ENCODE assay signal across 1 cellular context in the genomic region with DNA sequence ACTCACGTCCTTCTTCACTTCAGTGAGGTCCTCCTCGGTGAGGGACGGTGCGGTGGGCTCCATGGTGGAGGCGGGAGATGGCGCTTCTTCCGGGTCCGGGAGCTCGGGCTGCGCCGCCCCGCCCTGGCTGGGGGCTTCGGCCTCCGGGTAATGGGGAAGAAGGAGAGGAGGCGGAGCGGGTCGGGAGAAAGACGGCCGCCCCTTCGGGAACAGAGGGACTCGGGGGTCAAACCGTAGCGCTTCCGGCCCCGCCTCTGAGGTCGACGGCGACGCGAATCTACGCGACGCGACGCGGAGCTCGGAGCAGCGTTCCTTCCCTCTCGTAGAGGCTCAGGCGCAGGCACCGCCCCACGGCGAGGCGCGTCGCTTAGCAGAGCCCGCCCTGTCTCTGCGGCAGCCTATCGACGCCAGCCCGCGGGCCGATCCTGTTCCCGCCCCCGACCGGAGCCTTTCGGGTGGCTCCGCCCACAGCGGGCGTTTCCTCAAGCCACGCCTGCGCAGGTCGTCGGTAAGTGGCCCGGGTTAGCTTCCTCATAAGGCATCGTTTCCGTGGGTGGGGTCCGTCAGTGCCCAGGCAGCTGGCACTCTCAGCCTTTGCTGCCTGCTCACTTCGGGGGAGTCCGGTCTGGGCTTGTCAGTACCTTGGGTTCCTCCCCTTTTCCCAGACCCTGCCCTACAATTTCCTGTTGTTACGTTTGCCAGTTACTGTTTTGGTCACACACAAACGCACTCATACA.
A peak's percentile ranks its signal among the peaks of the same experiment; 100 is the strongest.
TF ChIP-seq lines count a peak whose summit lies in the region.

A gene (minus strand): TSS at position 343 of the 737 bp plus-strand sequence. CDS start 280 bp downstream, at position 63.

TF ChIP-seq in K562, 482 proteins besides CTCF, POLR2A, EP300 and RAD21 (continued from another document and continues in another):
- TF ChIP-seq ZNF134 (CRISPR knock-in tag; conservative IDR thresholded peaks at IDR 0.05) (no peak), HIVEP1 (CRISPR knock-in tag; IDR thresholded peaks at IDR 0.05) (no peak), HNRNPK (IDR thresholded peaks at IDR 0.05; ENCODE audit: low read depth, low read length, poor library complexity, severe bottlenecking) (no peak), ZNF584 (CRISPR knock-in tag; IDR thresholded peaks at IDR 0.05; ENCODE audit: low read depth) (no peak), ZNF133 (CRISPR knock-in tag; IDR thresholded peaks at IDR 0.05) (no peak), NUFIP1 (IDR thresholded peaks at IDR 0.05; ENCODE audit: partially characterized antibody) (no peak), YY1 (IDR thresholded peaks at IDR 0.05; ENCODE audit: borderline replicate concordance in 1 of 3, control insufficient read depth in 1 of 3, extremely low read depth in 1 of 3, insufficient read depth in 3 of 3, insufficient read length in 1 of 3, insufficient replicate concordance in 2 of 3, low read depth in 1 of 3, low read length in 2 of 3) (peak in 1 of 3 experiments; percentile 24), CREB1 (IDR thresholded peaks at IDR 0.05) (peak; percentile 99), CREB1 (CRISPR knock-in tag; IDR thresholded peaks at IDR 0.05) (peak; percentile 96), CHD1 (IDR thresholded peaks at IDR 0.05; ENCODE audit: low read length) (peak; percentile 8), ZEB2 (IDR thresholded peaks at IDR 0.05) (no peak), ARID2 (IDR thresholded peaks at IDR 0.05) (no peak), KAT2B (IDR thresholded peaks at IDR 0.05; ENCODE audit: low read depth, low read length) (no peak), ELF2 (CRISPR knock-in tag; IDR thresholded peaks at IDR 0.05) (peak; percentile 92), ZFPM2 (CRISPR knock-in tag; IDR thresholded peaks at IDR 0.05) (peak; percentile 74; the same call in 1 of the 2 replicates), ZNF274 (IDR thresholded peaks at IDR 0.05; ENCODE audit: borderline replicate concordance, low read depth, low read length) (no peak), CXXC5 (CRISPR knock-in tag; IDR thresholded peaks at IDR 0.05) (peak; percentile 96), SAFB (IDR thresholded peaks at IDR 0.05; ENCODE audit: borderline replicate concordance, low read depth, low read length) (no peak), MEF2A (IDR thresholded peaks at IDR 0.05; ENCODE audit: control insufficient read depth, low read depth, low read length) (no peak), CBFB (CRISPR knock-in tag; IDR thresholded peaks at IDR 0.05) (0 out of 2 replicates have a peak, but pooled peaks have one; percentile 35), NR2C1 (IDR thresholded peaks at IDR 0.05) (peak; percentile 94), NR2C1 (tag; IDR thresholded peaks at IDR 0.05) (peak; percentile 94), HNRNPUL1 (IDR thresholded peaks at IDR 0.05; ENCODE audit: low read length) (no peak), NCOA1 (IDR thresholded peaks at IDR 0.05; ENCODE audit: low read depth) (no peak), LCOR (CRISPR knock-in tag; IDR thresholded peaks at IDR 0.05) (peak; percentile 54; the same call in 1 of the 2 replicates), ZNF121 (CRISPR knock-in tag; conservative IDR thresholded peaks at IDR 0.05) (no peak), ZNF780A (CRISPR knock-in tag; IDR thresholded peaks at IDR 0.05) (no peak), SMAD1 (IDR thresholded peaks at IDR 0.05; ENCODE audit: low read depth, low read length, partially characterized antibody) (peak; percentile 67), ETV1 (tag; conservative IDR thresholded peaks at IDR 0.05; ENCODE audit: low read depth) (peak; percentile 76), TBL1XR1 (IDR thresholded peaks at IDR 0.05; ENCODE audit: low read length in 2 of 2) (no peak), KDM1A (IDR thresholded peaks at IDR 0.05) (no peak), CBFA2T3 (IDR thresholded peaks at IDR 0.05) (no peak), NFYB (IDR thresholded peaks at IDR 0.05; ENCODE audit: extremely low read depth, insufficient read length) (peak; percentile 19), PRMT5 (CRISPR knock-in tag; IDR thresholded peaks at IDR 0.05) (no peak), SREBF2 (CRISPR knock-in tag; IDR thresholded peaks at IDR 0.05) (no peak), MXI1 (IDR thresholded peaks at IDR 0.05; ENCODE audit: low read depth, low read length) (no peak), ZKSCAN1 (IDR thresholded peaks at IDR 0.05; ENCODE audit: low read depth, low read length) (0 out of 2 replicates have a peak, but pooled peaks have one; percentile 12), RBM17 (IDR thresholded peaks at IDR 0.05; ENCODE audit: borderline replicate concordance, low read depth, low read length) (no peak), ESRRB (CRISPR knock-in tag; IDR thresholded peaks at IDR 0.05; ENCODE audit: borderline replicate concordance) (no peak), ZNF146 (CRISPR knock-in tag; IDR thresholded peaks at IDR 0.05; ENCODE audit: unreplicated experiment) (no peak), GATA2 (CRISPR knock-in tag; IDR thresholded peaks at IDR 0.05) (no peak), TAF9B (IDR thresholded peaks at IDR 0.05; ENCODE audit: partially characterized antibody) (no peak), EP400 (IDR thresholded peaks at IDR 0.05) (peak; percentile 51), SUPT5H (IDR thresholded peaks at IDR 0.05) (peak; percentile 85), PTTG1 (tag; IDR thresholded peaks at IDR 0.05; ENCODE audit: low read depth) (no peak), PHTF2 (CRISPR knock-in tag; IDR thresholded peaks at IDR 0.05) (no peak), FOXA3 (CRISPR knock-in tag; conservative IDR thresholded peaks at IDR 0.05 in 1 of 2, IDR thresholded peaks at IDR 0.05 in 1 of 2) (no peak)
- TF ChIP-seq, protein P1, sequence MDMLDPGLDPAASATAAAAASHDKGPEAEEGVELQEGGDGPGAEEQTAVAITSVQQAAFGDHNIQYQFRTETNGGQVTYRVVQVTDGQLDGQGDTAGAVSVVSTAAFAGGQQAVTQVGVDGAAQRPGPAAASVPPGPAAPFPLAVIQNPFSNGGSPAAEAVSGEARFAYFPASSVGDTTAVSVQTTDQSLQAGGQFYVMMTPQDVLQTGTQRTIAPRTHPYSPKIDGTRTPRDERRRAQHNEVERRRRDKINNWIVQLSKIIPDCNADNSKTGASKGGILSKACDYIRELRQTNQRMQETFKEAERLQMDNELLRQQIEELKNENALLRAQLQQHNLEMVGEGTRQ (CRISPR knock-in tag; IDR thresholded peaks at IDR 0.05), result no peak
- TF ChIP-seq, protein P2, sequence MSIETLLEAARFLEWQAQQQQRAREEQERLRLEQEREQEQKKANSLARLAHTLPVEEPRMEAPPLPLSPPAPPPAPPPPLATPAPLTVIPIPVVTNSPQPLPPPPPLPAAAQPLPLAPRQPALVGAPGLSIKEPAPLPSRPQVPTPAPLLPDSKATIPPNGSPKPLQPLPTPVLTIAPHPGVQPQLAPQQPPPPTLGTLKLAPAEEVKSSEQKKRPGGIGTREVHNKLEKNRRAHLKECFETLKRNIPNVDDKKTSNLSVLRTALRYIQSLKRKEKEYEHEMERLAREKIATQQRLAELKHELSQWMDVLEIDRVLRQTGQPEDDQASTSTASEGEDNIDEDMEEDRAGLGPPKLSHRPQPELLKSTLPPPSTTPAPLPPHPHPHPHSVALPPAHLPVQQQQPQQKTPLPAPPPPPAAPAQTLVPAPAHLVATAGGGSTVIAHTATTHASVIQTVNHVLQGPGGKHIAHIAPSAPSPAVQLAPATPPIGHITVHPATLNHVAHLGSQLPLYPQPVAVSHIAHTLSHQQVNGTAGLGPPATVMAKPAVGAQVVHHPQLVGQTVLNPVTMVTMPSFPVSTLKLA (conservative IDR thresholded peaks at IDR 0.05), result peak in 1 of 2 experiments; percentile 71; a peak in 3 of 4 replicates
- TF ChIP-seq, protein P3, sequence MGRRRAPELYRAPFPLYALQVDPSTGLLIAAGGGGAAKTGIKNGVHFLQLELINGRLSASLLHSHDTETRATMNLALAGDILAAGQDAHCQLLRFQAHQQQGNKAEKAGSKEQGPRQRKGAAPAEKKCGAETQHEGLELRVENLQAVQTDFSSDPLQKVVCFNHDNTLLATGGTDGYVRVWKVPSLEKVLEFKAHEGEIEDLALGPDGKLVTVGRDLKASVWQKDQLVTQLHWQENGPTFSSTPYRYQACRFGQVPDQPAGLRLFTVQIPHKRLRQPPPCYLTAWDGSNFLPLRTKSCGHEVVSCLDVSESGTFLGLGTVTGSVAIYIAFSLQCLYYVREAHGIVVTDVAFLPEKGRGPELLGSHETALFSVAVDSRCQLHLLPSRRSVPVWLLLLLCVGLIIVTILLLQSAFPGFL (CRISPR knock-in tag; IDR thresholded peaks at IDR 0.05), result no peak
- TF ChIP-seq, protein P4, sequence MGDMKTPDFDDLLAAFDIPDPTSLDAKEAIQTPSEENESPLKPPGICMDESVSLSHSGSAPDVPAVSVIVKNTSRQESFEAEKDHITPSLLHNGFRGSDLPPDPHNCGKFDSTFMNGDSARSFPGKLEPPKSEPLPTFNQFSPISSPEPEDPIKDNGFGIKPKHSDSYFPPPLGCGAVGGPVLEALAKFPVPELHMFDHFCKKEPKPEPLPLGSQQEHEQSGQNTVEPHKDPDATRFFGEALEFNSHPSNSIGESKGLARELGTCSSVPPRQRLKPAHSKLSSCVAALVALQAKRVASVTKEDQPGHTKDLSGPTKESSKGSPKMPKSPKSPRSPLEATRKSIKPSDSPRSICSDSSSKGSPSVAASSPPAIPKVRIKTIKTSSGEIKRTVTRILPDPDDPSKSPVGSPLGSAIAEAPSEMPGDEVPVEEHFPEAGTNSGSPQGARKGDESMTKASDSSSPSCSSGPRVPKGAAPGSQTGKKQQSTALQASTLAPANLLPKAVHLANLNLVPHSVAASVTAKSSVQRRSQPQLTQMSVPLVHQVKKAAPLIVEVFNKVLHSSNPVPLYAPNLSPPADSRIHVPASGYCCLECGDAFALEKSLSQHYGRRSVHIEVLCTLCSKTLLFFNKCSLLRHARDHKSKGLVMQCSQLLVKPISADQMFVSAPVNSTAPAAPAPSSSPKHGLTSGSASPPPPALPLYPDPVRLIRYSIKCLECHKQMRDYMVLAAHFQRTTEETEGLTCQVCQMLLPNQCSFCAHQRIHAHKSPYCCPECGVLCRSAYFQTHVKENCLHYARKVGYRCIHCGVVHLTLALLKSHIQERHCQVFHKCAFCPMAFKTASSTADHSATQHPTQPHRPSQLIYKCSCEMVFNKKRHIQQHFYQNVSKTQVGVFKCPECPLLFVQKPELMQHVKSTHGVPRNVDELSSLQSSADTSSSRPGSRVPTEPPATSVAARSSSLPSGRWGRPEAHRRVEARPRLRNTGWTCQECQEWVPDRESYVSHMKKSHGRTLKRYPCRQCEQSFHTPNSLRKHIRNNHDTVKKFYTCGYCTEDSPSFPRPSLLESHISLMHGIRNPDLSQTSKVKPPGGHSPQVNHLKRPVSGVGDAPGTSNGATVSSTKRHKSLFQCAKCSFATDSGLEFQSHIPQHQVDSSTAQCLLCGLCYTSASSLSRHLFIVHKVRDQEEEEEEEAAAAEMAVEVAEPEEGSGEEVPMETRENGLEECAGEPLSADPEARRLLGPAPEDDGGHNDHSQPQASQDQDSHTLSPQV (IDR thresholded peaks at IDR 0.05), result no peak
- TF ChIP-seq, protein P5, sequence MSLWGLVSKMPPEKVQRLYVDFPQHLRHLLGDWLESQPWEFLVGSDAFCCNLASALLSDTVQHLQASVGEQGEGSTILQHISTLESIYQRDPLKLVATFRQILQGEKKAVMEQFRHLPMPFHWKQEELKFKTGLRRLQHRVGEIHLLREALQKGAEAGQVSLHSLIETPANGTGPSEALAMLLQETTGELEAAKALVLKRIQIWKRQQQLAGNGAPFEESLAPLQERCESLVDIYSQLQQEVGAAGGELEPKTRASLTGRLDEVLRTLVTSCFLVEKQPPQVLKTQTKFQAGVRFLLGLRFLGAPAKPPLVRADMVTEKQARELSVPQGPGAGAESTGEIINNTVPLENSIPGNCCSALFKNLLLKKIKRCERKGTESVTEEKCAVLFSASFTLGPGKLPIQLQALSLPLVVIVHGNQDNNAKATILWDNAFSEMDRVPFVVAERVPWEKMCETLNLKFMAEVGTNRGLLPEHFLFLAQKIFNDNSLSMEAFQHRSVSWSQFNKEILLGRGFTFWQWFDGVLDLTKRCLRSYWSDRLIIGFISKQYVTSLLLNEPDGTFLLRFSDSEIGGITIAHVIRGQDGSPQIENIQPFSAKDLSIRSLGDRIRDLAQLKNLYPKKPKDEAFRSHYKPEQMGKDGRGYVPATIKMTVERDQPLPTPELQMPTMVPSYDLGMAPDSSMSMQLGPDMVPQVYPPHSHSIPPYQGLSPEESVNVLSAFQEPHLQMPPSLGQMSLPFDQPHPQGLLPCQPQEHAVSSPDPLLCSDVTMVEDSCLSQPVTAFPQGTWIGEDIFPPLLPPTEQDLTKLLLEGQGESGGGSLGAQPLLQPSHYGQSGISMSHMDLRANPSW (CRISPR knock-in tag; IDR thresholded peaks at IDR 0.05), result 0 out of 2 replicates have a peak, but pooled peaks have one; percentile 53
- TF ChIP-seq, protein P6, sequence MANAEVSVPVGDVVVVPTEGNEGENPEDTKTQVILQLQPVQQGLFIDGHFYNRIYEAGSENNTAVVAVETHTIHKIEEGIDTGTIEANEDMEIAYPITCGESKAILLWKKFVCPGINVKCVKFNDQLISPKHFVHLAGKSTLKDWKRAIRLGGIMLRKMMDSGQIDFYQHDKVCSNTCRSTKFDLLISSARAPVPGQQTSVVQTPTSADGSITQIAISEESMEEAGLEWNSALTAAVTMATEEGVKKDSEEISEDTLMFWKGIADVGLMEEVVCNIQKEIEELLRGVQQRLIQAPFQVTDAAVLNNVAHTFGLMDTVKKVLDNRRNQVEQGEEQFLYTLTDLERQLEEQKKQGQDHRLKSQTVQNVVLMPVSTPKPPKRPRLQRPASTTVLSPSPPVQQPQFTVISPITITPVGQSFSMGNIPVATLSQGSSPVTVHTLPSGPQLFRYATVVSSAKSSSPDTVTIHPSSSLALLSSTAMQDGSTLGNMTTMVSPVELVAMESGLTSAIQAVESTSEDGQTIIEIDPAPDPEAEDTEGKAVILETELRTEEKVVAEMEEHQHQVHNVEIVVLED (CRISPR knock-in tag; IDR thresholded peaks at IDR 0.05), result peak; percentile 82
- TF ChIP-seq, protein P7, sequence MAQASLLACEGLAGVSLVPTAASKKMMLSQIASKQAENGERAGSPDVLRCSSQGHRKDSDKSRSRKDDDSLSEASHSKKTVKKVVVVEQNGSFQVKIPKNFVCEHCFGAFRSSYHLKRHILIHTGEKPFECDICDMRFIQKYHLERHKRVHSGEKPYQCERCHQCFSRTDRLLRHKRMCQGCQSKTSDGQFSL (CRISPR knock-in tag; IDR thresholded peaks at IDR 0.05), result no peak
- TF ChIP-seq, protein P7 (tag; IDR thresholded peaks at IDR 0.05), result no peak
- TF ChIP-seq, protein P8, sequence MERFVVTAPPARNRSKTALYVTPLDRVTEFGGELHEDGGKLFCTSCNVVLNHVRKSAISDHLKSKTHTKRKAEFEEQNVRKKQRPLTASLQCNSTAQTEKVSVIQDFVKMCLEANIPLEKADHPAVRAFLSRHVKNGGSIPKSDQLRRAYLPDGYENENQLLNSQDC (CRISPR knock-in tag; IDR thresholded peaks at IDR 0.05), result no peak
- TF ChIP-seq, protein P9, sequence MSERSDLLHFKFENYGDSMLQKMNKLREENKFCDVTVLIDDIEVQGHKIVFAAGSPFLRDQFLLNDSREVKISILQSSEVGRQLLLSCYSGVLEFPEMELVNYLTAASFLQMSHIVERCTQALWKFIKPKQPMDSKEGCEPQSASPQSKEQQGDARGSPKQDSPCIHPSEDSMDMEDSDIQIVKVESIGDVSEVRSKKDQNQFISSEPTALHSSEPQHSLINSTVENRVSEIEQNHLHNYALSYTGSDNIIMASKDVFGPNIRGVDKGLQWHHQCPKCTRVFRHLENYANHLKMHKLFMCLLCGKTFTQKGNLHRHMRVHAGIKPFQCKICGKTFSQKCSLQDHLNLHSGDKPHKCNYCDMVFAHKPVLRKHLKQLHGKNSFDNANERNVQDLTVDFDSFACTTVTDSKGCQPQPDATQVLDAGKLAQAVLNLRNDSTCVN (CRISPR knock-in tag; IDR thresholded peaks at IDR 0.05), result no peak
